Comparison of ENCODE assay signal across 8 cellular contexts in the genomic region with DNA sequence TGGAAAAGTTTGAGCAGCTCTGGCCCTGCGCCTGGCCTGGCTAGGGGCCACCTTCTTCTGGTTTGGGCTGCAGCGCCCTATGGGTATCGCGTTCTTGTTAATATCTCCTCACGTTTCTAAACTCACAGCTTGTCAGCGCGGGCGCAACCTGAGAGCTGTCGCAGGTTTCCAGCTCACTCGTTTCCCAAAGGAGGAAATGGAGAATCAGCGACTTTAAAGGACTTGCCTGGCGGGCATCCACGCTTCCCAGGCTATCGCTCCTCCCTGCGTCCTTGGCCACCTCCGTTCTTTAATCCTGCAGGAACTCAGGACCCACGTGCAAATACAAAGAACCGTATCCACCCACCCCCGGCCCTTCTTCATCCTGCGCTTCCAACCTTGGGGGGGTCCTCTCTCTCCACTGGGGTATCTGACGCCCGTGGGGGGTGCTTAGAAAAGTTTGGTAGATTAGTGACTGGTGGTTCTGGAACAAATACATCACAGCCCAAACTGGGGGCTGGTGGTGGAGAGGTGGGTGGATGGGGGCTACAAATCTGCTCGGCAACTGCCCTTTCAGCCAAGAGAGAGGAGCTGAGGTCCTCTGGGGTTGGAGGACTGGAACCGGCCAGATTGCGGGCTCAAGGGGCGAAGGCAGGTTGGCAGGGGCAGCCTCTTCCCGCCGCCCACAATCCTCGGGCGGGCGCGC. TPM values are rescaled to one million over a fixed set of nuclear protein-coding genes. Genes with fewer than 3 reads are reported as not detected.
DNase-seq lines count a peak whose midpoint lies in the region; ATAC-seq and TF ChIP-seq lines count a peak whose summit lies in the region.

No MANE protein-coding gene starts in this region.

- POLR2A ChIA-PET in naive thymus-derived CD8-positive, alpha-beta T cell (lab: Charles Lee), result interaction anchor here (0.8 to 1.9 kb wide), 4 partner anchors 24 to 1119 kb away, joined by 3 to 5 read pairs (median 4); a partner anchor contains a TSS

- H3K4me1 ChIP-seq in aorta (ENCODE audit: control insufficient read depth in 1 of 2, insufficient read depth in 2 of 2, low read length in 2 of 2), result no peaks in the 10 kb centered on the region

- peaks cover 41% of the 10 kb centered on the region for H3K36me3 Mint-ChIP-seq in activated T-cell treated with anti-CD3 and anti-CD28 coated beads, Interleukin-2, amount 50 U/mL, for 24 hours (ENCODE audit: low read depth)
- peaks cover 0 to 2% (median 0%) of the 10 kb centered on the region in 3 donors for H3K36me3 Mint-ChIP-seq in naive thymus-derived CD8-positive, alpha-beta T cell

- 1% methylated on average over 32 of the region's 32 CpGs for WGBS in aorta, 2 donors

- no peak for ATAC-seq in naive thymus-derived CD8-positive, alpha-beta T cell
- ATAC-seq in aorta (ENCODE audit: low FRiP score) (peak; percentile 1), GM18517 (IDR thresholded peaks at IDR 0.05; ENCODE audit: unreplicated experiment) (no peak), HG02610 (IDR thresholded peaks at IDR 0.05; ENCODE audit: unreplicated experiment) (no peak)

- peak overlapping the region; percentile 92 for H3K4me3 Mint-ChIP-seq in activated T-cell treated with anti-CD3 and anti-CD28 coated beads, Interleukin-2, amount 50 U/mL, for 24 hours
- peak overlapping the region; percentile 86 to 95 (median 90) for H3K4me3 Mint-ChIP-seq in naive thymus-derived CD8-positive, alpha-beta T cell

- H3K4me3 ChIP-seq in GM06990 (replicated peaks; ENCODE audit: low read depth, low read length), result peak overlapping the region; percentile 89
- H3K4me3 ChIP-seq in fibroblast of the aortic adventitia (ENCODE audit: low read depth, low read length), result peak overlapping the region; percentile 95
- peak overlapping the region; percentile 27 to 41 for H3K4me3 ChIP-seq in aorta (ENCODE audit: low read length in 2 of 2)

- TF ChIP-seq CTCF in GM06990 (IDR thresholded peaks at IDR 0.05; ENCODE audit: insufficient read depth, low read length, poor library complexity, severe bottlenecking) (no peak), fibroblast of the aortic adventitia (IDR thresholded peaks at IDR 0.05; ENCODE audit: insufficient read depth, low read length) (no peak)

- H3K27me3 ChIP-seq in GM06990 (replicated peaks; ENCODE audit: control insufficient read depth, insufficient read depth, low read length) (no peaks in the 10 kb centered on the region), aorta (ENCODE audit: control insufficient read depth in 1 of 2, insufficient read depth in 2 of 2, low read length in 1 of 2) (no peaks in the 10 kb centered on the region)

- H3K9me3 Mint-ChIP-seq in activated T-cell treated with anti-CD3 and anti-CD28 coated beads, Interleukin-2, amount 50 U/mL, for 24 hours, result no peaks in the 10 kb centered on the region
- no peaks in the 10 kb centered on the region for H3K9me3 Mint-ChIP-seq in naive thymus-derived CD8-positive, alpha-beta T cell

- H3K36me3 ChIP-seq in GM06990 (ENCODE audit: control insufficient read depth, insufficient read depth, low read length) (no peaks in the 10 kb centered on the region; the same call in 1 of the 2 replicates), aorta (ENCODE audit: control insufficient read depth in 1 of 2, insufficient read depth in 2 of 2, low read length in 1 of 2) (no peaks in the 10 kb centered on the region)

- H3K27ac ChIP-seq in aorta (ENCODE audit: low read depth in 1 of 2, low read length in 2 of 2), result no peak overlapping the region

- DNase-seq in GM06990 (ENCODE audit: extremely low read depth, insufficient read length) (peak; percentile 27), NCI-H146 treated with DMSO at 0.1 percent for 48 hours (lab: John Stamatoyannopoulos, UW; ENCODE audit: unreplicated experiment) (peak; percentile 20), fibroblast of the aortic adventitia (ENCODE audit: low read depth) (peak; percentile 57), aorta (peak in 1 of 2 donors; percentile 77)
- no peak for DNase-seq in activated T-cell treated with anti-CD3 and anti-CD28 coated beads, Interleukin-2, amount 50 U/mL, for 24 hours
- DNase-seq in naive thymus-derived CD8-positive, alpha-beta T cell, result peak in 1 of 10 donors; percentile 7

- H3K9me3 ChIP-seq in aorta (ENCODE audit: control insufficient read depth, low read length), result no peaks in the 10 kb centered on the region

- H3K4me1 Mint-ChIP-seq in activated T-cell treated with anti-CD3 and anti-CD28 coated beads, Interleukin-2, amount 50 U/mL, for 24 hours (ENCODE audit: low read depth), result peaks cover 39% of the 10 kb centered on the region
- H3K4me1 Mint-ChIP-seq in naive thymus-derived CD8-positive, alpha-beta T cell, result peaks cover 16 to 37% (median 30%) of the 10 kb centered on the region in 4 donors

- H3K27me3 Mint-ChIP-seq in activated T-cell treated with anti-CD3 and anti-CD28 coated beads, Interleukin-2, amount 50 U/mL, for 24 hours, result no peaks in the 10 kb centered on the region
- H3K27me3 Mint-ChIP-seq in naive thymus-derived CD8-positive, alpha-beta T cell, result peaks cover 0 to 2% (median 0%) of the 10 kb centered on the region in 5 donors

- H3K27ac Mint-ChIP-seq in activated T-cell treated with anti-CD3 and anti-CD28 coated beads, Interleukin-2, amount 50 U/mL, for 24 hours, result peak overlapping the region; percentile 98
- H3K27ac Mint-ChIP-seq in naive thymus-derived CD8-positive, alpha-beta T cell, result peak overlapping the region; percentile 41 to 94 (median 80)

- intact Hi-C loops in aorta (cut with DNase I), result loop anchor here in 1 of 2 donors (5.0 kb wide), 1 partner anchor 59 kb away; a partner anchor contains a TSS

RNA-seq across cellular contexts. Expression of a gene that starts 0.6 kb away (rescaled TPM):
- 32.0 and 308 TPM in 2 replicates for total RNA-seq in fibroblast of the aortic adventitia (ENCODE audit: low replicate concordance)
- 10 to 100 TPM; 28.3 to 29.3 TPM for total RNA-seq in naive thymus-derived CD8-positive, alpha-beta T cell
- 10 to 100 TPM; 12.1 to 20.1 (median 15.3) TPM for polyA plus RNA-seq in naive thymus-derived CD8-positive, alpha-beta T cell
- total RNA-seq in aorta, result 1 to 10 TPM; 1.7 to 4.1 TPM
- polyA plus RNA-seq in aorta, result 1 to 10 TPM in 1 of 2 donors, under 1 TPM in 1; 0.56 to 2.6 TPM

Comparison
In these comparisons a context has a peak if more than half of its experiments do, and no peak if none do; other contexts are left out.
1. H3K4me3 ChIP-seq: peak in every context shown above with its lines; median percentile 95 in fibroblast of the aortic adventitia; 89 in GM06990; 34 in aorta.